In the genomic region with DNA sequence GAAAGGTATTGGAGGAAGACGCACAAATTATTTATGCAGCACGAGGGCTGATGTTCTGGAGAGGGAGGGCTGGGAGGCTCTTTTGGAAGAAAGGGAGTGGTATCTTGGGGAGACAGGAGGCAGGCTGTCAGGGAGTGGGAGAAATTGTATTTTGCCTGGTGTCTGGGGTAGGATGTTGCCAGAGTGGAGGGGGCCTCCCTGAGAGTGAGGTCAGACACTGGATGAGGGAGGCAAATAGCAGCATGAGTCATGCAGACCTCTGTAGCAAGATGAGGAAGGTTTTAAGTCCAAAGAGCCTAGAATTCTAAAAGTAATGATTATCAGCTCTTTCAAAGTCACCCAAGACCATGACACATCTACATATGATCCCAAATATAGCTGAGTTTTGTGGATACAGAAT, we compare ENCODE assay signal across 21 cellular contexts.
DNase-seq lines count a peak whose midpoint lies in the region; ATAC-seq and TF ChIP-seq lines count a peak whose summit lies in the region.
"Had no signal": no experiment of that assay in that cellular context is flagged by ENCODE, and none has a peak within 500 bp of the region (broad histone marks: within the 10 kb centered on the region; RNA-seq: fewer than 3 reads in every experiment).

No MANE protein-coding gene starts in this region.

- TF ChIP-seq CTCF in AG04449 (IDR thresholded peaks at IDR 0.05; ENCODE audit: insufficient read depth, low read length, missing control alignments) (no peak), HFFc6 (IDR thresholded peaks at IDR 0.05) (no peak), brain microvascular endothelial cell (IDR thresholded peaks at IDR 0.05; ENCODE audit: low read depth, low read length, missing control alignments) (no peak), thyroid gland (IDR thresholded peaks at IDR 0.05) (no peak)

- POLR2A ChIA-PET in AG04449 (lab: Yijun Ruan, JAX) = interaction anchor here (1.6 kb wide), 1 partner anchor 9 kb away, joined by 3 read pairs; no protein-coding TSS in a partner anchor

- H3K79me1 ChIP-seq in mesenchymal stem cell (replicated peaks; ENCODE audit: low read length, poor library complexity, severe bottlenecking) = no peaks in the 10 kb centered on the region

- in situ Hi-C loops in brain microvascular endothelial cell (cut with HindIII; ENCODE audit: low pct_ligation_motif_present, low sequenced_read_pairs) = no loop called here

- H3K4me1 ChIP-seq in mesenchymal stem cell (ENCODE audit: control insufficient read depth, insufficient read depth, low read depth, low read length) = no peaks in the 10 kb centered on the region
- peaks cover 0 to 3% of the 10 kb centered on the region in 2 donors for H3K4me1 ChIP-seq in thyroid gland
- H3K4me1 ChIP-seq: A549, psoas muscle, SJSA1 had no signal

- no peak overlapping the region for H3K23ac ChIP-seq in mesenchymal stem cell (ENCODE audit: low read length in 2 of 2)

- H3K27ac ChIP-seq in brain microvascular endothelial cell (peak overlapping the region; percentile 54), mesenchymal stem cell (ENCODE audit: low read length, poor library complexity, severe bottlenecking) (no peak overlapping the region), thyroid gland (no peak overlapping the region)
- H3K27ac ChIP-seq: A549, heart left ventricle, psoas muscle, SJSA1 had no signal

- H2AK5ac ChIP-seq in mesenchymal stem cell (ENCODE audit: low read length, severe bottlenecking) = no peak overlapping the region

- peak overlapping the region; percentile 78 for H3K4me3 Mint-ChIP-seq in HFFc6
- H3K4me3 Mint-ChIP-seq: activated CD8-positive, alpha-beta memory T cell treated with anti-CD3 and anti-CD28 coated beads, Interleukin-2, amount 10 ng/mL, durations not matched to agents 7 days and 5 days; CD8-positive, alpha-beta T cell; memory B cell; stimulated activated memory B cell treated with anti-CD40 and anti-IgM and Interleukin-4, amounts not matched to agents 10 μg/mL and 1 μg/mL and 100 μg/mL, for 72 hours had no signal

- no peak overlapping the region for H2BK120ac ChIP-seq in mesenchymal stem cell (ENCODE audit: low read depth, low read length)

- H3K27me3 Mint-ChIP-seq in HFFc6 (ENCODE audit: insufficient read depth) = no peaks in the 10 kb centered on the region; the same call in none of the 2 replicates
- H3K27me3 Mint-ChIP-seq: activated CD8-positive, alpha-beta memory T cell treated with anti-CD3 and anti-CD28 coated beads, Interleukin-2, amount 10 ng/mL, durations not matched to agents 7 days and 5 days; memory B cell had no signal

- no peak overlapping the region for H2BK15ac ChIP-seq in mesenchymal stem cell (ENCODE audit: low read depth, poor library complexity, severe bottlenecking)

- H3K27ac Mint-ChIP-seq in HFFc6 = peak overlapping the region; percentile 94
- H3K27ac Mint-ChIP-seq: activated CD8-positive, alpha-beta memory T cell treated with anti-CD3 and anti-CD28 coated beads, Interleukin-2, amount 10 ng/mL, durations not matched to agents 7 days and 5 days; CD8-positive, alpha-beta T cell; memory B cell; stimulated activated memory B cell treated with anti-CD40 and anti-IgM and Interleukin-4, amounts not matched to agents 10 μg/mL and 1 μg/mL and 100 μg/mL, for 72 hours had no signal

- CTCF ChIA-PET in AG04449 (lab: Yijun Ruan, JAX) = no interaction called here

- no peak for DNase-seq in AG04449 (ENCODE audit: low read depth, low spot score)
- peak; percentile 65 for DNase-seq in HFFc6
- peak; percentile 41 for DNase-seq in brain microvascular endothelial cell
- DNase-seq in mesenchymal stem cell = no peak
- no peak for DNase-seq in cerebellar nuclear complex (lab: John Stamatoyannopoulos, UW)
- no peak for DNase-seq in NCI-H345 treated with DMSO at 0.1 percent for 48 hours (lab: John Stamatoyannopoulos, UW; ENCODE audit: unreplicated experiment)
- no peak for DNase-seq in thyroid gland
- DNase-seq: activated CD8-positive, alpha-beta memory T cell treated with anti-CD3 and anti-CD28 coated beads, Interleukin-2, amount 10 ng/mL, durations not matched to agents 7 days and 5 days; activated gamma-delta T cell; CD8-positive, alpha-beta T cell; heart left ventricle; MV-4-11; NCI-H2029 treated with DMSO at 0.1 percent for 48 hours; NCI-H526; T-helper 2 cell had no signal

- no peak overlapping the region for H2BK5ac ChIP-seq in mesenchymal stem cell (ENCODE audit: low read depth, low read length, poor library complexity, severe bottlenecking)

- H3K9me3 Mint-ChIP-seq in HFFc6 = peaks cover 6% of the 10 kb centered on the region; the same call in 1 of the 2 replicates

- H3K9ac ChIP-seq in mesenchymal stem cell (ENCODE audit: low read length) = peak overlapping the region; percentile 89

- 76% methylated on average over 2 of the region's 2 CpGs for WGBS in mesenchymal stem cell
- WGBS in thyroid gland, 2 donors = 85 to 90% methylated on average over 2 of the region's 2 CpGs

- H3K9me3 ChIP-seq in mesenchymal stem cell (ENCODE audit: control insufficient read depth, low read length) = no peaks in the 10 kb centered on the region
- no peaks in the 10 kb centered on the region for H3K9me3 ChIP-seq in thyroid gland
- H3K9me3 ChIP-seq: A549, psoas muscle, SJSA1 had no signal

- no peak for ATAC-seq in HG02571 (IDR thresholded peaks at IDR 0.05; ENCODE audit: unreplicated experiment)
- ATAC-seq: A549; activated CD8-positive, alpha-beta memory T cell treated with anti-CD3 and anti-CD28 coated beads, Interleukin-2, amount 10 ng/mL, durations not matched to agents 7 days and 5 days; CD8-positive, alpha-beta T cell; stimulated activated memory B cell treated with anti-CD40 and anti-IgM and Interleukin-4, amounts not matched to agents 10 μg/mL and 1 μg/mL and 100 μg/mL, for 72 hours had no signal

- H3K14ac ChIP-seq in mesenchymal stem cell (ENCODE audit: low read length in 2 of 2) = no peak overlapping the region

- peaks cover 34% of the 10 kb centered on the region for H3K4me1 Mint-ChIP-seq in HFFc6 (ENCODE audit: low read depth)
- H3K4me1 Mint-ChIP-seq: activated CD8-positive, alpha-beta memory T cell treated with anti-CD3 and anti-CD28 coated beads, Interleukin-2, amount 10 ng/mL, durations not matched to agents 7 days and 5 days; memory B cell; stimulated activated memory B cell treated with anti-CD40 and anti-IgM and Interleukin-4, amounts not matched to agents 10 μg/mL and 1 μg/mL and 100 μg/mL, for 72 hours had no signal

- H4K91ac ChIP-seq in mesenchymal stem cell (ENCODE audit: low read length) = no peak overlapping the region

- no peak overlapping the region for H4K8ac ChIP-seq in mesenchymal stem cell (ENCODE audit: low read length)

- H2AFZ ChIP-seq in mesenchymal stem cell (ENCODE audit: low read depth, low read length) = no peak overlapping the region

- intact Hi-C loops in thyroid gland (cut with DNase I) = no loop called here

- no peak overlapping the region for H3K4me2 ChIP-seq in mesenchymal stem cell (ENCODE audit: low read length, poor library complexity, severe bottlenecking)
- H3K4me2 ChIP-seq: A549 had no signal

- H3K4ac ChIP-seq in mesenchymal stem cell (ENCODE audit: low read depth in 1 of 2, low read length in 2 of 2) = no peak overlapping the region

- H3K27me3 ChIP-seq in brain microvascular endothelial cell (replicated peaks) = no peaks in the 10 kb centered on the region
- no peaks in the 10 kb centered on the region for H3K27me3 ChIP-seq in mesenchymal stem cell (ENCODE audit: control insufficient read depth in 1 of 2, insufficient read depth in 1 of 2, low read length in 2 of 2)
- H3K27me3 ChIP-seq in thyroid gland = no peaks in the 10 kb centered on the region
- H3K27me3 ChIP-seq: heart left ventricle, SJSA1 had no signal

- H3K36me3 Mint-ChIP-seq in HFFc6 (ENCODE audit: low read depth) = peaks cover 5% of the 10 kb centered on the region; the same call in 1 of the 2 replicates
- H3K36me3 Mint-ChIP-seq: activated CD8-positive, alpha-beta memory T cell treated with anti-CD3 and anti-CD28 coated beads, Interleukin-2, amount 10 ng/mL, durations not matched to agents 7 days and 5 days; CD8-positive, alpha-beta T cell; memory B cell; stimulated activated memory B cell treated with anti-CD40 and anti-IgM and Interleukin-4, amounts not matched to agents 10 μg/mL and 1 μg/mL and 100 μg/mL, for 72 hours had no signal

- H3K18ac ChIP-seq in mesenchymal stem cell (ENCODE audit: low read depth in 1 of 2, low read length in 2 of 2) = no peak overlapping the region

- no peak for TF ChIP-seq POLR2A in thyroid gland (IDR thresholded peaks at IDR 0.05)

- H2BK12ac ChIP-seq in mesenchymal stem cell (ENCODE audit: low read length in 2 of 2) = no peak overlapping the region

- H3K36me3 ChIP-seq in brain microvascular endothelial cell (replicated peaks) (no peaks in the 10 kb centered on the region), mesenchymal stem cell (ENCODE audit: control insufficient read depth in 1 of 2, insufficient read depth in 2 of 2, low read depth in 1 of 2, low read length in 2 of 2) (no peaks in the 10 kb centered on the region), thyroid gland (no peaks in the 10 kb centered on the region)
- H3K36me3 ChIP-seq: heart left ventricle, SJSA1 had no signal

- H3K4me3 ChIP-seq in AG04449 (ENCODE audit: low read depth, low read length) = peak overlapping the region; percentile 26; the same call in 1 of the 2 replicates
- no peak overlapping the region for H3K4me3 ChIP-seq in brain microvascular endothelial cell (ENCODE audit: low read depth, low read length)
- peak overlapping the region in 1 of 2 experiments; percentile 59 for H3K4me3 ChIP-seq in mesenchymal stem cell (ENCODE audit: insufficient read depth in 1 of 2, low read depth in 1 of 2, low read length in 2 of 2)
- H3K4me3 ChIP-seq in thyroid gland (replicated peaks in 1 of 3) = no peak overlapping the region
- H3K4me3 ChIP-seq: A549, heart left ventricle, psoas muscle, SJSA1 had no signal

Comparison
In these comparisons a context has a peak if more than half of its experiments do, and no peak if none do; other contexts are left out.
1. DNase-seq: peak in HFFc6 (single experiment) and brain microvascular endothelial cell (single experiment); none in AG04449 (single experiment), mesenchymal stem cell (single experiment), cerebellar nuclear complex (0 of 2), NCI-H345 treated with DMSO at 0.1 percent for 48 hours (single experiment) and thyroid gland (0 of 2).